ENCODE assay signal across 19 cellular contexts in the genomic region with DNA sequence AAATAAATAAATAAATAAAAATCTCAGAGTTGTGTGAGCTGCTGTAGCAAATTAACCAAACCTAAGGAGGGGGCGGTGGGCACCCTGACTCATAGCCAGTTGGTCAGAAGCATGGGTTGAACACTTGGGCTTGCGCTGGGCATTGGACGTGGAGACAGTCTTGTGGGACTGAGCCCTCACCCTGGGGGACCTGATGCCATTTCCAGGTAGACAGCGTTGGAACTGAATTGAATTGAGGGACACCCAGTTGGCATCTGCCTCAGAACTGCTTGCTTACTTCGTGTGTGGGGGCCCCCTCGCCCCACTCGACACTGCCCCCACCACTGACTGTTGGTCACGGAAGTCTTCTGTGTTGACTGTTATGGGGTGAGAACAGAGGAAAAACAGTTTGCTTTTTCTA. TPM values are rescaled to one million over a fixed set of nuclear protein-coding genes. Genes with fewer than 3 reads are reported as not detected.
DNase-seq lines count a peak whose midpoint lies in the region; FAIRE-seq and TF ChIP-seq lines count a peak whose summit lies in the region.
"Had no signal": no experiment of that assay in that cellular context is flagged by ENCODE, and none has a peak within 500 bp of the region (broad histone marks: within the 10 kb centered on the region; RNA-seq: fewer than 3 reads in every experiment).

No MANE protein-coding gene starts in this region.

- H3K56ac ChIP-seq in H1 (replicated peaks; ENCODE audit: insufficient read length, low read depth, low read length) = no peak overlapping the region

- no peak for TF ChIP-seq POLR2A in H1 (IDR thresholded peaks at IDR 0.05; ENCODE audit: control extremely low read depth in 1 of 2, low read depth in 2 of 2, low read length in 2 of 2)

- no peak for TF ChIP-seq RAD21 in H1 (IDR thresholded peaks at IDR 0.05 in 1 of 2, conservative IDR thresholded peaks at IDR 0.05 in 1 of 2; ENCODE audit: low read depth in 2 of 2, low read length in 2 of 2)

- H3K9me3 ChIP-seq in OCI-LY1 (ENCODE audit: low read length) (no peaks in the 10 kb centered on the region), H1 (ENCODE audit: insufficient read depth in 2 of 2, low read depth in 1 of 2, low read length in 1 of 2) (no peaks in the 10 kb centered on the region)

- peak in 1 of 2 experiments; percentile 28 for DNase-seq in H1 (ENCODE audit: low read depth in 1 of 2, low spot score in 2 of 2)
- peak; percentile 30 for DNase-seq in mesenteric fat pad (ENCODE audit: low spot score)
- peak; percentile 59 for DNase-seq in posterior vena cava (ENCODE audit: low spot score)
- DNase-seq in putamen (ENCODE audit: low spot score) = no peak
- DNase-seq in NCI-H1417 treated with DMSO at 0.1 percent for 48 hours (lab: John Stamatoyannopoulos, UW) = no peak
- no peak for DNase-seq in activated T-cell treated with anti-CD3 and anti-CD28 coated beads, Interleukin-2, amount 50 U/mL, for 1 hour
- DNase-seq: C1 segment of cervical spinal cord; Calu3; CD4-positive, alpha-beta memory T cell; COR-L47; DMS53; DMS79 treated with DMSO at 0.1 percent for 48 hours; GF-D8; GM23248; H9; HFFc6 had no signal

- intact Hi-C loops in posterior vena cava (cut with DNase I) = loop anchor here in 1 of 2 donors (5.0 kb wide), 1 partner anchor 1639 kb away; no protein-coding TSS in a partner anchor

- POLR2A ChIA-PET in H1 (lab: Charles Lee; ENCODE audit: partially characterized antibody) = no interaction called here

- H4K8ac ChIP-seq in H1 (ENCODE audit: extremely low read depth, insufficient read depth, low read length) = no peak overlapping the region

- H4K20me1 ChIP-seq in OCI-LY1 (ENCODE audit: insufficient read depth, low read length) = no peaks in the 10 kb centered on the region
- no peaks in the 10 kb centered on the region for H4K20me1 ChIP-seq in H1 (replicated peaks in 1 of 2; ENCODE audit: control insufficient read depth in 1 of 2, insufficient read depth in 2 of 2, low read length in 2 of 2)

- no peak overlapping the region for H3K18ac ChIP-seq in H1 (ENCODE audit: extremely low read depth, low read length)

- H3K4ac ChIP-seq in H1 (replicated peaks; ENCODE audit: insufficient read length, low read depth, low read length) = no peak overlapping the region

- peaks cover 11% of the 10 kb centered on the region for H3K4me1 ChIP-seq in OCI-LY1 (ENCODE audit: insufficient read depth, low read length, severe bottlenecking)
- no peaks in the 10 kb centered on the region for H3K4me1 ChIP-seq in H1 (replicated peaks in 1 of 4; ENCODE audit: control insufficient read depth in 3 of 4, insufficient read depth in 4 of 4, low read length in 3 of 4)

- H4K91ac ChIP-seq in H1 (replicated peaks; ENCODE audit: insufficient read length, low read length) = peak overlapping the region; percentile 91

- H3K23me2 ChIP-seq in H1 (ENCODE audit: low read depth, low read length) = no peaks in the 10 kb centered on the region

- 0 out of 2 replicates have a peak overlapping the region, but pooled peaks have one; percentile 35 for H2AFZ ChIP-seq in OCI-LY1 (ENCODE audit: low read length)
- H2AFZ ChIP-seq in H1 (ENCODE audit: low read length) = no peak overlapping the region
- H2AFZ ChIP-seq: GM23248 had no signal

- no peak overlapping the region for H2BK15ac ChIP-seq in H1 (ENCODE audit: low read length)

- no peak overlapping the region for H3K9ac ChIP-seq in OCI-LY1 (ENCODE audit: low read length)
- no peak overlapping the region for H3K9ac ChIP-seq in H1 (replicated peaks in 1 of 4; ENCODE audit: extremely low read depth in 1 of 4, low read depth in 3 of 4, low read length in 3 of 4)
- H3K9ac ChIP-seq: GM23248 had no signal

- no peak for FAIRE-seq in H1 (lab: Jason Lieb, UNC)
- FAIRE-seq: GM12891, GM18507 had no signal

- H3K27ac ChIP-seq in OCI-LY1 (ENCODE audit: low read depth, low read length, poor library complexity, severe bottlenecking) (no peak overlapping the region), H1 (ENCODE audit: low read depth, low read length) (no peak overlapping the region)
- H3K27ac ChIP-seq: GM23248 had no signal

- H2BK5ac ChIP-seq in H1 (ENCODE audit: low read depth, low read length) = no peak overlapping the region

- H3K23ac ChIP-seq in H1 (ENCODE audit: insufficient read length) = no peak overlapping the region

- CTCF ChIA-PET in H1 (lab: Charles Lee; ENCODE audit: partially characterized antibody) = no interaction called here

- no peak overlapping the region for H2BK120ac ChIP-seq in H1 (replicated peaks; ENCODE audit: low read depth, low read length)

- H3K4me3 ChIP-seq in OCI-LY1 (ENCODE audit: low read depth, low read length, poor library complexity, severe bottlenecking) = no peak overlapping the region
- H3K4me3 ChIP-seq in H1 (ENCODE audit: extremely low read depth in 1 of 4, insufficient read depth in 2 of 4, low read depth in 3 of 4, low read length in 4 of 4) = no peak overlapping the region
- H3K4me3 ChIP-seq: GM23248 had no signal

- no peak overlapping the region for H3K14ac ChIP-seq in H1 (ENCODE audit: insufficient read length)

- H3K36me3 ChIP-seq in OCI-LY1 (ENCODE audit: insufficient read depth, low read length) (no peaks in the 10 kb centered on the region), H1 (ENCODE audit: control insufficient read depth in 2 of 4, insufficient read depth in 4 of 4, low read length in 3 of 4) (no peaks in the 10 kb centered on the region)

- no peak for TF ChIP-seq EP300 in H1 (IDR thresholded peaks at IDR 0.05; ENCODE audit: borderline replicate concordance in 1 of 2, low read depth in 2 of 2, low read length in 2 of 2)

- H2BK12ac ChIP-seq in H1 (ENCODE audit: low read depth, low read length) = no peak overlapping the region; the same call in 1 of the 2 replicates

- 82% methylated on average over 8 of the region's 8 CpGs; no CpG with 5 or more reads in 1 of the 2 experiments for WGBS in H1 (ENCODE audit: extremely low coverage in 1 of 2, insufficient coverage in 1 of 2, insufficient read length in 1 of 2, insufficient replicate concordance in 2 of 2, low coverage in 1 of 2, low lambda C conversion rate in 2 of 2, missing lambda C conversion rate in 1 of 2), 2 experiments

- no peaks in the 10 kb centered on the region for H3K9me2 ChIP-seq in OCI-LY1 (ENCODE audit: low read depth, low read length)

- no peak overlapping the region for H3K4me2 ChIP-seq in OCI-LY1 (ENCODE audit: low read length)
- H3K4me2 ChIP-seq in H1 (ENCODE audit: insufficient read depth in 1 of 2, low read depth in 2 of 2, low read length in 2 of 2) = no peak overlapping the region

- H3K79me2 ChIP-seq in OCI-LY1 (ENCODE audit: insufficient read depth, low read length) (no peaks in the 10 kb centered on the region), H1 (ENCODE audit: control insufficient read depth in 1 of 2, insufficient read depth in 2 of 2, low read length in 2 of 2) (no peaks in the 10 kb centered on the region)

- no peak overlapping the region for H4K5ac ChIP-seq in H1 (ENCODE audit: insufficient read length, low read depth, low read length)

- H3K79me1 ChIP-seq in H1 (ENCODE audit: low read depth, low read length) = no peaks in the 10 kb centered on the region

- no peaks in the 10 kb centered on the region for H3F3A ChIP-seq in OCI-LY1 (ENCODE audit: insufficient read depth, low read length)

- no peak for TF ChIP-seq CTCF in OCI-LY1 (IDR thresholded peaks at IDR 0.05; ENCODE audit: low read length)
- TF ChIP-seq CTCF in H1 (IDR thresholded peaks at IDR 0.05; ENCODE audit: control extremely low read depth in 1 of 3, insufficient read depth in 1 of 3, low read depth in 1 of 3, low read length in 3 of 3) = no peak

- no peak overlapping the region for H2BK20ac ChIP-seq in H1 (ENCODE audit: low read length)

- H2AK5ac ChIP-seq in H1 (ENCODE audit: low read depth, low read length) = no peak overlapping the region

- H3K27me3 ChIP-seq in OCI-LY1 (ENCODE audit: insufficient read depth, low read length) (no peaks in the 10 kb centered on the region), H1 (replicated peaks in 1 of 4; ENCODE audit: control insufficient read depth in 3 of 4, extremely low read depth in 1 of 4, insufficient read depth in 3 of 4, low read length in 3 of 4) (no peaks in the 10 kb centered on the region)

TF ChIP-seq in H1, 55 proteins besides CTCF, POLR2A, EP300 and RAD21:
- no peak for TF ChIP-seq KDM4A (IDR thresholded peaks at IDR 0.05; ENCODE audit: low read depth, low read length, severe bottlenecking)

RNA-seq across cellular contexts. Expression of a gene that starts 19.0 kb away (rescaled TPM):
- 49.9 and 57.1 TPM in 2 replicates for total RNA-seq in H1 (2021; fragmentation: NEBNext Ultra II Directional; extraction: Animal tissue kit (Norgen Biotek cat#: 25700))
- 33.6 and 46.3 TPM in 2 replicates for polyA plus RNA-seq in H1 (2011; rRNA removed)
- polyA plus RNA-seq in H1 (2011; cell fraction: cytosol; rRNA removed) = 43.4 TPM
- polyA plus RNA-seq in H1 (2011; cell fraction: nucleus; rRNA removed) = 231 TPM
- 38.8 to 53.8 TPM (median 48.2 TPM) in 4 replicates for polyA plus RNA-seq in H1 (2012, experiment 1 of 2)
- polyA plus RNA-seq in H1 (2012, experiment 2 of 2) = 35.0 TPM
- 32.9 TPM for polyA plus RNA-seq in H1 (2013, experiment 1 of 2)
- 34.5 TPM for polyA plus RNA-seq in H1 (2013, experiment 2 of 2)
- 43.7 and 44.0 TPM in 2 replicates for polyA minus RNA-seq in H1 (2011; rRNA and poly(A)+ RNA removed)
- polyA minus RNA-seq in H1 (2011; cell fraction: cytosol; rRNA and poly(A)+ RNA removed) = 30.5 TPM
- 60.0 TPM for polyA minus RNA-seq in H1 (2011; cell fraction: nucleus; rRNA and poly(A)+ RNA removed)
- total RNA-seq in mesenteric fat pad (128 TPM), posterior vena cava (10 to 100 TPM; 85.0 to 90.5 TPM)

Comparison
In these comparisons a context has a peak if more than half of its experiments do, and no peak if none do; other contexts are left out.
1. DNase-seq: peak in mesenteric fat pad (single experiment) and posterior vena cava (single experiment); none in putamen (single experiment), NCI-H1417 treated with DMSO at 0.1 percent for 48 hours (single experiment) and activated T-cell treated with anti-CD3 and anti-CD28 coated beads, Interleukin-2, amount 50 U/mL, for 1 hour (single experiment).